In the genomic region with DNA sequence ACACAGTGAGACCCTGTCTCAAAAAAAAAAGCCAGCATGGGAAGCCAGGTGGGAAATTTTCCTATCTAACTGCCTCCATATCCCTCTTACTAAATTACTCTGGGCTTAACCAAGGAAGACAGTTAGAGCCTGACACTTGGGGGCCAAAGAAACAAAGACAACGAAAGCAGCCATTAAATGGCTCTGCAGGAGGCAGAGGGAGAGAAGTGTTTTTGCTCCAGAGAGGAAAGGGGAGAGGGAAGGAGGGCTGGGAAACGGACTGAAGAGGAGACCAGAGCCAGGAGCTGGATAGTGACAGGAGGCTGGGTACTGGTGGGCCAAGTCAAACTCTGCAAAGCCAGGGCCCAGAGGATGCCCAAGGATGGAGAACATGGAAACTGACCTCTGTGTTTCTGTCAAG, we compare ENCODE assay signal across 1 cellular context.
TF ChIP-seq lines count a peak whose summit lies in the region.

No MANE protein-coding gene starts in this region.

TF ChIP-seq in GM23338, 12 proteins besides CTCF, POLR2A, EP300 and RAD21 (continued from another document):
- TF ChIP-seq, protein P1, sequence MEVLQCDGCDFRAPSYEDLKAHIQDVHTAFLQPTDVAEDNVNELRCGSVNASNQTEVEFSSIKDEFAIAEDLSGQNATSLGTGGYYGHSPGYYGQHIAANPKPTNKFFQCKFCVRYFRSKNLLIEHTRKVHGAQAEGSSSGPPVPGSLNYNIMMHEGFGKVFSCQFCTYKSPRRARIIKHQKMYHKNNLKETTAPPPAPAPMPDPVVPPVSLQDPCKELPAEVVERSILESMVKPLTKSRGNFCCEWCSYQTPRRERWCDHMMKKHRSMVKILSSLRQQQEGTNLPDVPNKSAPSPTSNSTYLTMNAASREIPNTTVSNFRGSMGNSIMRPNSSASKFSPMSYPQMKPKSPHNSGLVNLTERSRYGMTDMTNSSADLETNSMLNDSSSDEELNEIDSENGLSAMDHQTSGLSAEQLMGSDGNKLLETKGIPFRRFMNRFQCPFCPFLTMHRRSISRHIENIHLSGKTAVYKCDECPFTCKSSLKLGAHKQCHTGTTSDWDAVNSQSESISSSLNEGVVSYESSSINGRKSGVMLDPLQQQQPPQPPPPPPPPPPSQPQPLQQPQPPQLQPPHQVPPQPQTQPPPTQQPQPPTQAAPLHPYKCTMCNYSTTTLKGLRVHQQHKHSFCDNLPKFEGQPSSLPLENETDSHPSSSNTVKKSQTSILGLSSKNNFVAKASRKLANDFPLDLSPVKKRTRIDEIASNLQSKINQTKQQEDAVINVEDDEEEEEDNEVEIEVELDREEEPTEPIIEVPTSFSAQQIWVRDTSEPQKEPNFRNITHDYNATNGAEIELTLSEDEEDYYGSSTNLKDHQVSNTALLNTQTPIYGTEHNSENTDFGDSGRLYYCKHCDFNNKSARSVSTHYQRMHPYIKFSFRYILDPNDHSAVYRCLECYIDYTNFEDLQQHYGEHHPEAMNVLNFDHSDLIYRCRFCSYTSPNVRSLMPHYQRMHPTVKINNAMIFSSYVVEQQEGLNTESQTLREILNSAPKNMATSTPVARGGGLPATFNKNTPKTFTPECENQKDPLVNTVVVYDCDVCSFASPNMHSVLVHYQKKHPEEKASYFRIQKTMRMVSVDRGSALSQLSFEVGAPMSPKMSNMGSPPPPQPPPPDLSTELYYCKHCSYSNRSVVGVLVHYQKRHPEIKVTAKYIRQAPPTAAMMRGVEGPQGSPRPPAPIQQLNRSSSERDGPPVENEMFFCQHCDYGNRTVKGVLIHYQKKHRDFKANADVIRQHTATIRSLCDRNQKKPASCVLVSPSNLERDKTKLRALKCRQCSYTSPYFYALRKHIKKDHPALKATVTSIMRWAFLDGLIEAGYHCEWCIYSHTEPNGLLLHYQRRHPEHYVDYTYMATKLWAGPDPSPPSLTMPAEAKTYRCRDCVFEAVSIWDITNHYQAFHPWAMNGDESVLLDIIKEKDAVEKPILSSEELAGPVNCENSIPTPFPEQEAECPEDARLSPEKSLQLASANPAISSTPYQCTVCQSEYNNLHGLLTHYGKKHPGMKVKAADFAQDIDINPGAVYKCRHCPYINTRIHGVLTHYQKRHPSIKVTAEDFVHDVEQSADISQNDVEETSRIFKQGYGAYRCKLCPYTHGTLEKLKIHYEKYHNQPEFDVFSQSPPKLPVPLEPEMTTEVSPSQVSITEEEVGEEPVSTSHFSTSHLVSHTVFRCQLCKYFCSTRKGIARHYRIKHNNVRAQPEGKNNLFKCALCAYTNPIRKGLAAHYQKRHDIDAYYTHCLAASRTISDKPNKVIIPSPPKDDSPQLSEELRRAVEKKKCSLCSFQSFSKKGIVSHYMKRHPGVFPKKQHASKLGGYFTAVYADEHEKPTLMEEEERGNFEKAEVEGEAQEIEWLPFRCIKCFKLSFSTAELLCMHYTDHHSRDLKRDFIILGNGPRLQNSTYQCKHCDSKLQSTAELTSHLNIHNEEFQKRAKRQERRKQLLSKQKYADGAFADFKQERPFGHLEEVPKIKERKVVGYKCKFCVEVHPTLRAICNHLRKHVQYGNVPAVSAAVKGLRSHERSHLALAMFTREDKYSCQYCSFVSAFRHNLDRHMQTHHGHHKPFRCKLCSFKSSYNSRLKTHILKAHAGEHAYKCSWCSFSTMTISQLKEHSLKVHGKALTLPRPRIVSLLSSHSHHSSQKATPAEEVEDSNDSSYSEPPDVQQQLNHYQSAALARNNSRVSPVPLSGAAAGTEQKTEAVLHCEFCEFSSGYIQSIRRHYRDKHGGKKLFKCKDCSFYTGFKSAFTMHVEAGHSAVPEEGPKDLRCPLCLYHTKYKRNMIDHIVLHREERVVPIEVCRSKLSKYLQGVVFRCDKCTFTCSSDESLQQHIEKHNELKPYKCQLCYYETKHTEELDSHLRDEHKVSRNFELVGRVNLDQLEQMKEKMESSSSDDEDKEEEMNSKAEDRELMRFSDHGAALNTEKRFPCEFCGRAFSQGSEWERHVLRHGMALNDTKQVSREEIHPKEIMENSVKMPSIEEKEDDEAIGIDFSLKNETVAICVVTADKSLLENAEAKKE (CRISPR knock-in tag; IDR thresholded peaks at IDR 0.05) = no peak
